In genomic region chr7:114988755-114989154, GRCh38 we compare ENCODE assay signal across 13 cellular contexts.
DNase-seq lines count a peak whose midpoint lies in the region; ATAC-seq, FAIRE-seq and TF ChIP-seq lines count a peak whose summit lies in the region.
"Had no signal": no experiment of that assay in that cellular context is flagged by ENCODE, and none has a peak within 500 bp of the region (broad histone marks: within the 10 kb centered on the region; RNA-seq: fewer than 3 reads in every experiment).

No MANE protein-coding gene starts in this region.

- in situ Hi-C loops in HepG2 (cut with HindIII; ENCODE audit: extremely low pct_ligation_motif_present, low pct_unique_long_range_greater_than_20kb), result no loop called here

- ATAC-seq in right lobe of liver (peak in 3 of 4 donors; percentile 35 to 75 (median 59)), HepG2 (no peak), aorta (ENCODE audit: low FRiP score) (peak; percentile 44), GM19035 (IDR thresholded peaks at IDR 0.05; ENCODE audit: unreplicated experiment) (no peak)
- ATAC-seq: left lobe of liver had no signal

- TF ChIP-seq CTCF in right lobe of liver (IDR thresholded peaks at IDR 0.05) (no peak), HepG2 (CRISPR knock-in tag; IDR thresholded peaks at IDR 0.05) (no peak), colonic mucosa (IDR thresholded peaks at IDR 0.05) (no peak)

- H2AFZ ChIP-seq in HepG2 (ENCODE audit: low read length), result no peak overlapping the region

- POLR2A ChIA-PET in HepG2 (lab: Yijun Ruan, JAX), result no interaction called here

- BruUV-seq in HepG2 (replicated peaks; lab: Mats Ljungman, UMichigan), result no TSS peak

- H3K4me2 ChIP-seq in HepG2 (ENCODE audit: low read depth, low read length), result no peak overlapping the region
- H3K4me2 ChIP-seq: KMS-11 had no signal

- H3K27me3 ChIP-seq in right lobe of liver (no peaks in the 10 kb centered on the region), HepG2 (ENCODE audit: control insufficient read depth in 1 of 2, insufficient read depth in 2 of 2, low read length in 2 of 2) (no peaks in the 10 kb centered on the region), colonic mucosa (no peaks in the 10 kb centered on the region), aorta (ENCODE audit: control insufficient read depth in 1 of 2, insufficient read depth in 2 of 2, low read length in 1 of 2) (no peaks in the 10 kb centered on the region)

- H3K4me3 ChIP-seq in right lobe of liver, result no peak overlapping the region
- H3K4me3 ChIP-seq in HepG2 (replicated peaks in 1 of 3; ENCODE audit: insufficient read depth in 1 of 3, low read depth in 2 of 3, low read length in 3 of 3), result no peak overlapping the region
- no peak overlapping the region for H3K4me3 ChIP-seq in colonic mucosa
- no peak overlapping the region for H3K4me3 ChIP-seq in aorta (ENCODE audit: low read length in 2 of 2)

- H3K27ac ChIP-seq in right lobe of liver (peak overlapping the region in 1 of 3 donors; percentile 19), HepG2 (ENCODE audit: extremely low read length, insufficient read depth, low read length) (no peak overlapping the region), colonic mucosa (peak overlapping the region; percentile 6), aorta (ENCODE audit: low read depth in 1 of 2, low read length in 2 of 2) (no peak overlapping the region)
- H3K27ac ChIP-seq: KMS-11 had no signal

- H3K9ac ChIP-seq in HepG2 (ENCODE audit: insufficient read depth, low read depth, low read length), result no peak overlapping the region
- no peak overlapping the region for H3K9ac ChIP-seq in colonic mucosa (ENCODE audit: low read depth in 2 of 2, low read length in 2 of 2)
- H3K9ac ChIP-seq: KMS-11 had no signal

- no peak for TF ChIP-seq RAD21 in HepG2 (CRISPR knock-in tag; IDR thresholded peaks at IDR 0.05)

- TF ChIP-seq EP300 in HepG2 (IDR thresholded peaks at IDR 0.05; ENCODE audit: low read depth in 2 of 2, low read length in 2 of 2) (no peak), HepG2 (CRISPR knock-in tag; IDR thresholded peaks at IDR 0.05; ENCODE audit: borderline replicate concordance) (no peak)

- CTCF ChIA-PET in HepG2 (lab: Yijun Ruan, JAX; ENCODE audit: low intra/inter-chr PET ratio, low total read pairs), result no interaction called here

- no peaks in the 10 kb centered on the region for H4K20me1 ChIP-seq in HepG2 (ENCODE audit: insufficient read depth, low read length)

- DNase-seq in right lobe of liver (peak in 1 of 3 donors; percentile 47), HepG2 (ENCODE audit: low spot score) (no peak), colonic mucosa (no peak), kidney tubule cell (ENCODE audit: low spot score) (peak; percentile 52), aorta (peak; percentile 77 to 87), anterior cingulate cortex (lab: John Stamatoyannopoulos, UW) (no peak), head of caudate nucleus (no peak)
- DNase-seq: NCI-H524 treated with DMSO at 0.1 percent for 48 hours; stimulated activated CD4-positive, alpha-beta T cell treated with anti-CD3 and anti-CD28 coated beads, Interleukin-12 subunit alpha, Interleukin-12 subunit beta, amount 100 ng/mL, for 4 hours; T-helper 1 cell had no signal

- H3K4me1 ChIP-seq in right lobe of liver (peaks cover 0 to 7% (median 5%) of the 10 kb centered on the region in 4 donors), HepG2 (ENCODE audit: insufficient read depth, low read length) (no peaks in the 10 kb centered on the region), colonic mucosa (no peaks in the 10 kb centered on the region), aorta (ENCODE audit: control insufficient read depth in 1 of 2, insufficient read depth in 2 of 2, low read length in 2 of 2) (peaks cover 2 to 4% of the 10 kb centered on the region in 2 donors)

- WGBS in right lobe of liver (ENCODE audit: insufficient coverage, low coverage, low lambda C conversion rate, missing lambda C conversion rate), result 41% methylated on average over 2 of the region's 2 CpGs
- WGBS in HepG2 (ENCODE audit: low lambda C conversion rate), result 22% methylated on average over 2 of the region's 2 CpGs
- 59 to 65% methylated on average over 2 of the region's 2 CpGs for WGBS in aorta, 2 donors

- FAIRE-seq in HepG2 (lab: Jason Lieb, UNC), result no peak

- no peaks in the 10 kb centered on the region for H3K79me2 ChIP-seq in HepG2 (ENCODE audit: insufficient read depth, low read length)

- no peak for TF ChIP-seq POLR2A in right lobe of liver (IDR thresholded peaks at IDR 0.05)
- no peak for TF ChIP-seq POLR2A in HepG2 (IDR thresholded peaks at IDR 0.05; ENCODE audit: insufficient read depth in 1 of 2, low read depth in 2 of 2, low read length in 2 of 2)

- H3K9me3 ChIP-seq in right lobe of liver (no peaks in the 10 kb centered on the region), HepG2 (ENCODE audit: low read length) (no peaks in the 10 kb centered on the region), colonic mucosa (no peaks in the 10 kb centered on the region), aorta (ENCODE audit: control insufficient read depth, low read length) (no peaks in the 10 kb centered on the region)

- no peaks in the 10 kb centered on the region for H3K36me3 ChIP-seq in right lobe of liver
- H3K36me3 ChIP-seq in HepG2 (replicated peaks in 1 of 2; ENCODE audit: control insufficient read depth in 1 of 2, insufficient read depth in 2 of 2, low read length in 2 of 2), result no peaks in the 10 kb centered on the region
- H3K36me3 ChIP-seq in colonic mucosa, result no peaks in the 10 kb centered on the region
- H3K36me3 ChIP-seq in aorta (ENCODE audit: control insufficient read depth in 1 of 2, insufficient read depth in 2 of 2, low read length in 1 of 2), result no peaks in the 10 kb centered on the region

- intact Hi-C loops in right lobe of liver (cut with DNase I) (no loop called here), HepG2 (cut with micrococcal nuclease; ENCODE audit: unreplicated experiment) (no loop called here), colonic mucosa (cut with DNase I) (no loop called here), aorta (cut with DNase I) (no loop called here), head of caudate nucleus (cut with DNase I) (no loop called here)

TF ChIP-seq in HepG2, 621 proteins besides CTCF, POLR2A, EP300 and RAD21 (continues in another document):
- TF ChIP-seq ARHGAP35 (CRISPR knock-in tag; IDR thresholded peaks at IDR 0.05; ENCODE audit: borderline replicate concordance), result no peak
- TF ChIP-seq SYNCRIP (IDR thresholded peaks at IDR 0.05; ENCODE audit: insufficient read depth, low read depth, low read length), result no peak
- TF ChIP-seq SOX5 (CRISPR knock-in tag; IDR thresholded peaks at IDR 0.05; ENCODE audit: borderline replicate concordance), result no peak
- no peak for TF ChIP-seq POLR2AphosphoS2 (IDR thresholded peaks at IDR 0.05; ENCODE audit: low read depth, low read length)
- no peak for TF ChIP-seq ZNF362 (CRISPR knock-in tag; IDR thresholded peaks at IDR 0.05; ENCODE audit: borderline replicate concordance)
- no peak for TF ChIP-seq ISL2 (CRISPR knock-in tag; IDR thresholded peaks at IDR 0.05)
- TF ChIP-seq MED13 (CRISPR knock-in tag; IDR thresholded peaks at IDR 0.05), result no peak
- no peak for TF ChIP-seq YEATS2 (CRISPR knock-in tag; IDR thresholded peaks at IDR 0.05; ENCODE audit: borderline replicate concordance)
- TF ChIP-seq, protein P1, sequence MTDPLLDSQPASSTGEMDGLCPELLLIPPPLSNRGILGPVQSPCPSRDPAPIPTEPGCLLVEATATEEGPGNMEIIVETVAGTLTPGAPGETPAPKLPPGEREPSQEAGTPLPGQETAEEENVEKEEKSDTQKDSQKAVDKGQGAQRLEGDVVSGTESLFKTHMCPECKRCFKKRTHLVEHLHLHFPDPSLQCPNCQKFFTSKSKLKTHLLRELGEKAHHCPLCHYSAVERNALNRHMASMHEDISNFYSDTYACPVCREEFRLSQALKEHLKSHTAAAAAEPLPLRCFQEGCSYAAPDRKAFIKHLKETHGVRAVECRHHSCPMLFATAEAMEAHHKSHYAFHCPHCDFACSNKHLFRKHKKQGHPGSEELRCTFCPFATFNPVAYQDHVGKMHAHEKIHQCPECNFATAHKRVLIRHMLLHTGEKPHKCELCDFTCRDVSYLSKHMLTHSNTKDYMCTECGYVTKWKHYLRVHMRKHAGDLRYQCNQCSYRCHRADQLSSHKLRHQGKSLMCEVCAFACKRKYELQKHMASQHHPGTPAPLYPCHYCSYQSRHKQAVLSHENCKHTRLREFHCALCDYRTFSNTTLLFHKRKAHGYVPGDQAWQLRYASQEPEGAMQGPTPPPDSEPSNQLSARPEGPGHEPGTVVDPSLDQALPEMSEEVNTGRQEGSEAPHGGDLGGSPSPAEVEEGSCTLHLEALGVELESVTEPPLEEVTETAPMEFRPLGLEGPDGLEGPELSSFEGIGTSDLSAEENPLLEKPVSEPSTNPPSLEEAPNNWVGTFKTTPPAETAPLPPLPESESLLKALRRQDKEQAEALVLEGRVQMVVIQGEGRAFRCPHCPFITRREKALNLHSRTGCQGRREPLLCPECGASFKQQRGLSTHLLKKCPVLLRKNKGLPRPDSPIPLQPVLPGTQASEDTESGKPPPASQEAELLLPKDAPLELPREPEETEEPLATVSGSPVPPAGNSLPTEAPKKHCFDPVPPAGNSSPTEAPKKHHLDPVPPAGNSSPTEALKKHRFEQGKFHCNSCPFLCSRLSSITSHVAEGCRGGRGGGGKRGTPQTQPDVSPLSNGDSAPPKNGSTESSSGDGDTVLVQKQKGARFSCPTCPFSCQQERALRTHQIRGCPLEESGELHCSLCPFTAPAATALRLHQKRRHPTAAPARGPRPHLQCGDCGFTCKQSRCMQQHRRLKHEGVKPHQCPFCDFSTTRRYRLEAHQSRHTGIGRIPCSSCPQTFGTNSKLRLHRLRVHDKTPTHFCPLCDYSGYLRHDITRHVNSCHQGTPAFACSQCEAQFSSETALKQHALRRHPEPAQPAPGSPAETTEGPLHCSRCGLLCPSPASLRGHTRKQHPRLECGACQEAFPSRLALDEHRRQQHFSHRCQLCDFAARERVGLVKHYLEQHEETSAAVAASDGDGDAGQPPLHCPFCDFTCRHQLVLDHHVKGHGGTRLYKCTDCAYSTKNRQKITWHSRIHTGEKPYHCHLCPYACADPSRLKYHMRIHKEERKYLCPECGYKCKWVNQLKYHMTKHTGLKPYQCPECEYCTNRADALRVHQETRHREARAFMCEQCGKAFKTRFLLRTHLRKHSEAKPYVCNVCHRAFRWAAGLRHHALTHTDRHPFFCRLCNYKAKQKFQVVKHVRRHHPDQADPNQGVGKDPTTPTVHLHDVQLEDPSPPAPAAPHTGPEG (CRISPR knock-in tag; IDR thresholded peaks at IDR 0.05), result no peak
- TF ChIP-seq ZNF589 (CRISPR knock-in tag; conservative IDR thresholded peaks at IDR 0.05), result no peak

Comparison
In these comparisons a context has a peak if more than half of its experiments do, and no peak if none do; other contexts are left out.
1. ATAC-seq: peak in right lobe of liver (3 of 4) and aorta (single experiment); none in HepG2 (single experiment) and GM19035 (single experiment).
2. DNase-seq: peak in kidney tubule cell (single experiment) and aorta (2 of 2); none in HepG2 (single experiment), colonic mucosa (single experiment), anterior cingulate cortex (0 of 58) and head of caudate nucleus (0 of 42).